ENCODE assay signal across 4 cellular contexts in the genomic region with DNA sequence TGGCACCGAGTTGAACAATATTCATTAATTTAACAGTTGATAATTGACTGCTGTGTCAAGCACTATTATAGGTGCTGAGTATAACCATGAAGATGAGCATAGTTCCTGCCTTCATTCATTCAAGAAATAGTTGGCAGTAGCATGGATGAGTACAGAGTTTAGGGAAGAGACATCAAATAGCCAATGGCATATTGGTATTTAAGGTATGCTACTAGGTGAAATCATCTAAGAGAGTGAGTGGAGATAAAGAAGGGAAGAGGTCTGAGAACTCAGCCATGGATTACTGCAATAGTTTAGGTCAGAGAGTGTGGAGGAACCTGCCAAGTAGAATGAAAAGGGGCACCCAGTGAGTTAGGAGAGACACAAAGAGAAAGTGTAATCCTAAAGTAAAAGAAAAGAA. TPM values are rescaled to one million over a fixed set of nuclear protein-coding genes. Genes with fewer than 3 reads are reported as not detected.
"Had no signal": no experiment of that assay in that cellular context is flagged by ENCODE, and none has a peak within 500 bp of the region (broad histone marks: within the 10 kb centered on the region; RNA-seq: fewer than 3 reads in every experiment).

No MANE protein-coding gene starts in this region.

- DNase-seq: GDM1, GF-D8 had no signal

- ATAC-seq: GM12878 had no signal

- H3K4me3 ChIP-seq: GM12878 had no signal

RNA-seq across cellular contexts. Expression of a gene that starts 4.9 kb away (rescaled TPM):
- total RNA-seq: G401, GM12878 had no signal
- polyA plus RNA-seq: GM12878 had no signal
